32 cellular contexts compared by ENCODE assay signal in genomic region chr6:47392251-47392650, GRCh38.
"Had no signal": no experiment of that assay in that cellular context is flagged by ENCODE, and none has a peak within 500 bp of the region (broad histone marks: within the 10 kb centered on the region; RNA-seq: fewer than 3 reads in every experiment).

No MANE protein-coding gene starts in this region.

- H3K27me3 ChIP-seq: body of pancreas, breast epithelium, MG63, Peyer's patch had no signal

- H3K4me1 ChIP-seq: body of pancreas, breast epithelium, Peyer's patch had no signal

- DNase-seq: activated CD4-positive, alpha-beta T cell treated with anti-CD3 and anti-CD28 coated beads, Interleukin-2, amount 10 ng/mL, durations not matched to agents 24 days and 14 days; activated CD4-positive, alpha-beta T cell treated with anti-CD3 and anti-CD28 coated beads, Interleukin-2, amount 50 U/mL, for 4 hours; activated CD8-positive, alpha-beta T cell treated with anti-CD3 and anti-CD28 coated beads for 36 hours; activated gamma-delta T cell; activated naive CD4-positive, alpha-beta T cell treated with Interleukin-2 at 50 U/mL for 16 hours; activated naive CD8-positive, alpha-beta T cell treated with anti-CD3 and anti-CD28 coated beads, Interleukin-2, amount 10 ng/mL, durations not matched to agents 7 days and 5 days; activated T-cell treated with anti-CD3 and anti-CD28 coated beads, Interleukin-2, amount 50 U/mL, for 1 hour; activated T-cell treated with anti-CD3 and anti-CD28 coated beads, Interleukin-2, amount 50 U/mL, for 72 hours; body of pancreas; Karpas-422; MG63; NCI-H1048; NCI-H1105 treated with DMSO at 0.1 percent for 48 hours; NCI-H1436; NCI-H1694; NCI-H1930; NCI-H2081 treated with DMSO at 0.1 percent for 48 hours; NCI-H345; NCI-H524 treated with DMSO at 0.1 percent for 48 hours; PC-3; Peyer's patch; SIG-M5; SW 1271; T-helper 1 cell; T1000; WERI-Rb-1 had no signal

- H3K27ac Mint-ChIP-seq: activated CD4-positive, alpha-beta T cell treated with anti-CD3 and anti-CD28 coated beads, Interleukin-2, amount 10 ng/mL, durations not matched to agents 24 days and 14 days; activated CD8-positive, alpha-beta T cell treated with anti-CD3 and anti-CD28 coated beads for 36 hours; activated naive CD4-positive, alpha-beta T cell treated with anti-CD3 and anti-CD28 coated beads, Interleukin-2, amount 50 U/mL, for 24 hours; activated naive CD8-positive, alpha-beta T cell treated with anti-CD3 and anti-CD28 coated beads, Interleukin-2, amount 10 ng/mL, durations not matched to agents 7 days and 5 days; activated T-cell treated with anti-CD3 and anti-CD28 coated beads, Interleukin-2, amount 50 U/mL, for 72 hours; activated T-helper 17 cell treated with anti-CD3 and anti-CD28 coated beads, Interleukin-2, amount 50 U/mL, for 72 hours had no signal

- H3K4me3 Mint-ChIP-seq: activated CD4-positive, alpha-beta T cell treated with anti-CD3 and anti-CD28 coated beads, Interleukin-2, amount 10 ng/mL, durations not matched to agents 24 days and 14 days; activated CD8-positive, alpha-beta T cell treated with anti-CD3 and anti-CD28 coated beads for 36 hours; activated naive CD4-positive, alpha-beta T cell treated with anti-CD3 and anti-CD28 coated beads, Interleukin-2, amount 50 U/mL, for 24 hours; activated naive CD8-positive, alpha-beta T cell treated with anti-CD3 and anti-CD28 coated beads, Interleukin-2, amount 10 ng/mL, durations not matched to agents 7 days and 5 days; activated T-cell treated with anti-CD3 and anti-CD28 coated beads, Interleukin-2, amount 50 U/mL, for 72 hours; activated T-helper 17 cell treated with anti-CD3 and anti-CD28 coated beads, Interleukin-2, amount 50 U/mL, for 72 hours had no signal

- H3K36me3 ChIP-seq: breast epithelium, MG63, Peyer's patch, WERI-Rb-1 had no signal

- H3K9me3 ChIP-seq: body of pancreas, MG63 had no signal

- H3K4me1 Mint-ChIP-seq: activated CD4-positive, alpha-beta T cell treated with anti-CD3 and anti-CD28 coated beads, Interleukin-2, amount 10 ng/mL, durations not matched to agents 24 days and 14 days; activated naive CD4-positive, alpha-beta T cell treated with anti-CD3 and anti-CD28 coated beads, Interleukin-2, amount 50 U/mL, for 24 hours; activated naive CD8-positive, alpha-beta T cell treated with anti-CD3 and anti-CD28 coated beads, Interleukin-2, amount 10 ng/mL, durations not matched to agents 7 days and 5 days; activated T-helper 17 cell treated with anti-CD3 and anti-CD28 coated beads, Interleukin-2, amount 50 U/mL, for 72 hours had no signal

- ATAC-seq: activated CD8-positive, alpha-beta T cell treated with anti-CD3 and anti-CD28 coated beads for 36 hours; activated T-cell treated with anti-CD3 and anti-CD28 coated beads, Interleukin-2, amount 50 U/mL, for 72 hours; activated T-helper 17 cell treated with anti-CD3 and anti-CD28 coated beads, Interleukin-2, amount 50 U/mL, for 72 hours; body of pancreas; PC-3; Right ventricle myocardium inferior; SK-N-SH treated with all-trans-retinoic acid at 6 μM for 48 hours had no signal

- H3K27ac ChIP-seq: body of pancreas, breast epithelium, Peyer's patch, RWPE1, WERI-Rb-1 had no signal

- H3K4me3 ChIP-seq: body of pancreas, breast epithelium, MG63, Peyer's patch had no signal
